14 cellular contexts compared by ENCODE assay signal in the genomic region with DNA sequence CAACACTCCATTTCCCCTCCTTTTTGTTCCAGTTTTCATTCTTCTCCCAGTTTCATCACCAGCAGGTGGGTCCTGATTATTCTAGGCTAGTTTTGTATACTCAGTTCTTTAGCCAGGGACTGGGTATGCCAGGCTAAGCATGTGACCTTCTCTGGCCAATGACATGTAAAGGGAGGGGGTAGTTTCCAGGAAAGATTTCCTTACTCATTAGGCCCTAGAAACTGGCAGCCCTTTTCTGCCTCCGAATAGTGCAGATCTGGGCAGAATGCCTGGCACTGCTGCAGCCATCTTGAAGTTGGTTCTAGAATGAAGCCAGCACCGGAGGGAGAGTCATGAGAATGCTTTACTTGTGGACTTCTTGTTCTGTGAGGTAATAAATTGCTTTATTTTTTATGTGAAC.
"Had no signal": no experiment of that assay in that cellular context is flagged by ENCODE, and none has a peak within 500 bp of the region (broad histone marks: within the 10 kb centered on the region; RNA-seq: fewer than 3 reads in every experiment).

No MANE protein-coding gene starts in this region.

- H3K27ac ChIP-seq: coronary artery, heart left ventricle had no signal

- H3K9me3 ChIP-seq: heart left ventricle, mucosa of descending colon had no signal

- H3K4me3 ChIP-seq: coronary artery, heart left ventricle, mucosa of descending colon, smooth muscle cell had no signal

- H3K27ac Mint-ChIP-seq: endodermal cell; naive thymus-derived CD8-positive, alpha-beta T cell had no signal

- H3K9me3 Mint-ChIP-seq: endodermal cell; naive thymus-derived CD8-positive, alpha-beta T cell; neural crest cell had no signal

- ATAC-seq: heart left ventricle; left colon; mucosa of descending colon; naive thymus-derived CD8-positive, alpha-beta T cell; right cardiac atrium had no signal

- H3K27me3 Mint-ChIP-seq: naive thymus-derived CD8-positive, alpha-beta T cell had no signal

- H3K27me3 ChIP-seq: heart left ventricle had no signal

- H3K4me3 Mint-ChIP-seq: endodermal cell; naive thymus-derived CD8-positive, alpha-beta T cell; neural crest cell had no signal

- H3K4me2 ChIP-seq: smooth muscle cell had no signal

- DNase-seq: effector CD4-positive, alpha-beta T cell; endodermal cell; foreskin melanocyte; heart left ventricle; left colon; mucosa of descending colon; naive thymus-derived CD8-positive, alpha-beta T cell; right cardiac atrium; stimulated activated CD4-positive, alpha-beta T cell treated with anti-CD3 and anti-CD28 coated beads, Interleukin-2, amount 100 ng/mL, for 48 hours; stimulated activated naive CD4-positive, alpha-beta T cell treated with Interleukin-2 at 50 U/mL for 16 hours; trophoblast cell had no signal

- H3K36me3 Mint-ChIP-seq: naive thymus-derived CD8-positive, alpha-beta T cell had no signal

- H3K4me1 ChIP-seq: heart left ventricle had no signal
